Comparison of ENCODE assay signal across 25 cellular contexts in the genomic region with DNA sequence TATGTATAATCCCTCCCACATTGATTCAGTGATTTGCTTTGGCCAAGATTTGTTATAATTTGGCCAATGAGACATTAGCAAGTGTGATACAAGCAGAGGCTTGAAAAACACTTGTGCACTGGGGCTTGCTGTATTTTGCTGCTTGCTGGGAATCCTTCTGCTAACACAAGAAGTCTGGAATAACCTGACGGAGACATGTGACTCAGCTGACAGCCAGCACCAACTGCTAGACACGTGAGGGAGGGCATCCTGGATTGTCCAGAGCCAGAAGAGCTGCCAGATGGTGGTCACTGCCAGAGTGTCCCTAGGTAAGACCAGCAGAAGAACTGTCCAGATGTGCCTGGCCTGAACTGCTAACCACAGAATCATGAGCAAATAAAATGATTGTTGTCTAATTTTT. TPM values are rescaled to one million over a fixed set of nuclear protein-coding genes. Genes with fewer than 3 reads are reported as not detected.
DNase-seq lines count a peak whose midpoint lies in the region; ATAC-seq, FAIRE-seq and TF ChIP-seq lines count a peak whose summit lies in the region.
"Had no signal": no experiment of that assay in that cellular context is flagged by ENCODE, and none has a peak within 500 bp of the region (broad histone marks: within the 10 kb centered on the region; RNA-seq: fewer than 3 reads in every experiment).

No MANE protein-coding gene starts in this region.

- TF ChIP-seq RAD21 in SK-N-SH (IDR thresholded peaks at IDR 0.05; ENCODE audit: low read length): no peak

- H3K36me3 Mint-ChIP-seq in naive thymus-derived CD8-positive, alpha-beta T cell: no peaks in the 10 kb centered on the region
- H3K36me3 Mint-ChIP-seq: CD14-positive monocyte, WTC11 had no signal

- peak overlapping the region in 6 of 10 donors; percentile 2 to 84 (median 40) for H3K27ac Mint-ChIP-seq in naive thymus-derived CD8-positive, alpha-beta T cell
- H3K27ac Mint-ChIP-seq: T-helper 2 cell treated with Interferon-gamma antibody and Interleukin-4, amounts not matched to agents 5 μg/mL and 100 μg/mL, for 36 hours; WTC11 had no signal

- H3K27me3 ChIP-seq in SK-N-SH (ENCODE audit: insufficient read depth) (no peaks in the 10 kb centered on the region), mammary epithelial cell (ENCODE audit: insufficient read depth, low read length) (no peaks in the 10 kb centered on the region), uterus (no peaks in the 10 kb centered on the region)
- H3K27me3 ChIP-seq: brain microvascular endothelial cell, heart right ventricle had no signal

- CTCF ChIA-PET in SK-N-SH (lab: Yijun Ruan, JAX) (interaction anchor here (0.7 to 4.9 kb wide), 3 partner anchors 24 to 77 kb away, joined by 4 to 20 read pairs (median 4); no protein-coding TSS in a partner anchor), mammary epithelial cell (lab: Charles Lee; ENCODE audit: low non-redundant PET) (no interaction called here)

- no peak overlapping the region for H3K27ac ChIP-seq in SK-N-SH (ENCODE audit: low read depth in 2 of 2, low read length in 1 of 2)
- no peak overlapping the region for H3K27ac ChIP-seq in mammary epithelial cell (ENCODE audit: insufficient read depth, low read depth, low read length)
- H3K27ac ChIP-seq in uterus: no peak overlapping the region
- H3K27ac ChIP-seq in coronary artery: no peak overlapping the region
- H3K27ac ChIP-seq: brain microvascular endothelial cell, heart right ventricle, left ventricle myocardium inferior, sigmoid colon, SK-N-MC had no signal

- intact Hi-C loops in mammary epithelial cell (cut with micrococcal nuclease): no loop called here
- intact Hi-C loops in uterus (cut with DNase I; ENCODE audit: low total_unique reads): no loop called here

- H3K9me3 Mint-ChIP-seq in naive thymus-derived CD8-positive, alpha-beta T cell: no peaks in the 10 kb centered on the region
- H3K9me3 Mint-ChIP-seq: CD14-positive monocyte; neural crest cell; T-helper 2 cell treated with Interferon-gamma antibody and Interleukin-4, amounts not matched to agents 5 μg/mL and 100 μg/mL, for 36 hours; WTC11 had no signal

- no peak overlapping the region for H2AFZ ChIP-seq in SK-N-SH (ENCODE audit: low read depth)
- no peak overlapping the region for H2AFZ ChIP-seq in mammary epithelial cell (ENCODE audit: low read depth, low read length)

- in situ Hi-C loops in mammary epithelial cell (cut with MboI; ENCODE audit: low sequenced_read_pairs in 2 of 2): no loop called here

- no peak overlapping the region for H3K4me3 ChIP-seq in SK-N-SH (ENCODE audit: low read depth in 2 of 2, low read length in 1 of 2)
- no peak overlapping the region for H3K4me3 ChIP-seq in HFF-Myc (replicated peaks; ENCODE audit: low read depth, low read length)
- H3K4me3 ChIP-seq in mammary epithelial cell (replicated peaks in 1 of 3; ENCODE audit: insufficient read depth in 1 of 3, low read depth in 2 of 3, low read length in 3 of 3): no peak overlapping the region
- no peak overlapping the region for H3K4me3 ChIP-seq in uterus
- H3K4me3 ChIP-seq in coronary artery: no peak overlapping the region
- H3K4me3 ChIP-seq: heart right ventricle, left ventricle myocardium inferior, sigmoid colon, SK-N-MC had no signal

- H3K4me1 Mint-ChIP-seq in naive thymus-derived CD8-positive, alpha-beta T cell: peaks cover 9 to 29% (median 18%) of the 10 kb centered on the region in 4 donors
- H3K4me1 Mint-ChIP-seq: CD14-positive monocyte, neural crest cell, WTC11 had no signal

- H3K9me2 ChIP-seq in SK-N-SH: no peaks in the 10 kb centered on the region

- H3K27me3 Mint-ChIP-seq in naive thymus-derived CD8-positive, alpha-beta T cell: peaks cover 0 to 2% (median 0%) of the 10 kb centered on the region in 5 donors

- H3K79me2 ChIP-seq in SK-N-SH (ENCODE audit: insufficient read depth): no peaks in the 10 kb centered on the region
- H3K79me2 ChIP-seq in mammary epithelial cell (ENCODE audit: insufficient read depth, low read length): no peaks in the 10 kb centered on the region

- no peak overlapping the region for H3K4me3 Mint-ChIP-seq in naive thymus-derived CD8-positive, alpha-beta T cell
- H3K4me3 Mint-ChIP-seq: CD14-positive monocyte; neural crest cell; T-helper 2 cell treated with Interferon-gamma antibody and Interleukin-4, amounts not matched to agents 5 μg/mL and 100 μg/mL, for 36 hours; WTC11 had no signal

- no peak overlapping the region for H3K4me2 ChIP-seq in SK-N-SH
- H3K4me2 ChIP-seq in mammary epithelial cell (ENCODE audit: insufficient read depth, low read depth, low read length): no peak overlapping the region

- H3K9ac ChIP-seq in SK-N-SH (no peak overlapping the region), mammary epithelial cell (ENCODE audit: insufficient read depth, low read length) (no peak overlapping the region)

- no peak for ATAC-seq in SK-N-SH treated with all-trans-retinoic acid at 6 μM for 48 hours
- ATAC-seq in naive thymus-derived CD8-positive, alpha-beta T cell: no peak
- ATAC-seq: HCT116, heart right ventricle, Panc1, WTC11 had no signal

- POLR2A ChIA-PET in SK-N-SH (lab: Yijun Ruan, JAX): interaction anchor here (1.2 kb wide), 1 partner anchor 112 kb away, joined by 3 read pairs; no protein-coding TSS in a partner anchor
- POLR2A ChIA-PET in naive thymus-derived CD8-positive, alpha-beta T cell (lab: Charles Lee): interaction anchor here (0.7 to 1.1 kb wide), 4 partner anchors 10 to 460 kb away, joined by 4 to 9 read pairs (median 4); no protein-coding TSS in a partner anchor

- TF ChIP-seq CTCF in SK-N-SH (IDR thresholded peaks at IDR 0.05): no peak
- no peak for TF ChIP-seq CTCF in HFF-Myc (IDR thresholded peaks at IDR 0.05; ENCODE audit: low read depth, low read length, missing control alignments)
- no peak for TF ChIP-seq CTCF in mammary epithelial cell (conservative IDR thresholded peaks at IDR 0.05 in 1 of 2, IDR thresholded peaks at IDR 0.05 in 1 of 2; ENCODE audit: extremely low read depth in 1 of 2, insufficient read depth in 1 of 2, low read depth in 1 of 2, low read length in 2 of 2)
- no peak for TF ChIP-seq CTCF in uterus (IDR thresholded peaks at IDR 0.05)
- TF ChIP-seq CTCF in coronary artery (IDR thresholded peaks at IDR 0.05): no peak

- 0% methylated on average over 1 of the region's 2 CpGs for WGBS in SK-N-SH (ENCODE audit: low lambda C conversion rate)
- WGBS in mammary epithelial cell (ENCODE audit: low coverage, missing lambda C conversion rate): 35% methylated on average over 2 of the region's 2 CpGs

- H3K4me1 ChIP-seq in SK-N-SH (ENCODE audit: control insufficient read depth in 1 of 2, insufficient read depth in 2 of 2, low read depth in 1 of 2, low read length in 1 of 2): peaks cover 14 to 18% of the 10 kb centered on the region in 2 experiments; a peak in 3 of 4 replicates
- H3K4me1 ChIP-seq in mammary epithelial cell (ENCODE audit: insufficient read depth, low read length): peaks cover 24% of the 10 kb centered on the region
- no peaks in the 10 kb centered on the region for H3K4me1 ChIP-seq in uterus

- no TSS peak for BruUV-seq in mammary epithelial cell (replicated peaks; lab: Mats Ljungman, UMichigan)

- TF ChIP-seq POLR2A in uterus (IDR thresholded peaks at IDR 0.05): no peak

- no peak for TF ChIP-seq EP300 in SK-N-SH (IDR thresholded peaks at IDR 0.05; ENCODE audit: borderline replicate concordance in 1 of 2, low read depth in 1 of 2, low read length in 1 of 2)

- DNase-seq in SK-N-SH (no peak), HFF-Myc (ENCODE audit: extremely low read depth, low read depth) (peak; percentile 19), mammary epithelial cell (peak; percentile 27), uterus (no peak), GM19239 (ENCODE audit: insufficient read length, low spot score) (no peak), coronary artery (ENCODE audit: low spot score) (no peak)
- no peak for DNase-seq in naive thymus-derived CD8-positive, alpha-beta T cell
- DNase-seq: activated gamma-delta T cell, brain microvascular endothelial cell, cortex of kidney, GDM1, heart right ventricle, left ventricle myocardium inferior, NCI-H1048, NCI-H2029, sigmoid colon had no signal

- H3K36me3 ChIP-seq in SK-N-SH (replicated peaks in 1 of 2; ENCODE audit: control insufficient read depth in 1 of 2, insufficient read depth in 2 of 2, low read length in 1 of 2) (no peaks in the 10 kb centered on the region), mammary epithelial cell (ENCODE audit: insufficient read depth, low read length) (no peaks in the 10 kb centered on the region), uterus (no peaks in the 10 kb centered on the region)
- H3K36me3 ChIP-seq: brain microvascular endothelial cell, heart right ventricle, left ventricle myocardium inferior, sigmoid colon had no signal

- no peaks in the 10 kb centered on the region for H4K20me1 ChIP-seq in SK-N-SH (ENCODE audit: insufficient read depth)
- H4K20me1 ChIP-seq in mammary epithelial cell (ENCODE audit: insufficient read depth, low read length): no peaks in the 10 kb centered on the region

- H3K9me3 ChIP-seq in SK-N-SH: no peaks in the 10 kb centered on the region
- no peaks in the 10 kb centered on the region for H3K9me3 ChIP-seq in mammary epithelial cell (replicated peaks; ENCODE audit: insufficient read depth, low read length)
- H3K9me3 ChIP-seq in uterus: no peaks in the 10 kb centered on the region
- H3K9me3 ChIP-seq: heart right ventricle, left ventricle myocardium inferior, sigmoid colon had no signal

- peaks cover 17% of the 10 kb centered on the region for H3F3A ChIP-seq in SK-N-SH (replicated peaks; ENCODE audit: insufficient read depth)

- no peak for FAIRE-seq in GM19239 (lab: Jason Lieb, UNC)
- FAIRE-seq: HTR-8/SVneo had no signal

- dilution Hi-C loops in mammary epithelial cell (cut with HindIII; ENCODE audit: low sequenced_read_pairs): no loop called here

TF ChIP-seq in SK-N-SH, 30 proteins besides CTCF, POLR2A, EP300 and RAD21 (continues in another document):
- peak; percentile 89 for TF ChIP-seq MXI1 (IDR thresholded peaks at IDR 0.05; ENCODE audit: low read depth, low read length)

RNA-seq across cellular contexts. Expression of gene TCF7, which starts 51.1 kb away (rescaled TPM):
- polyA plus RNA-seq in SK-N-SH (2012; rRNA removed) (2.3 and 2.7 TPM in 2 replicates), mammary epithelial cell (2.0 TPM)
- polyA plus RNA-seq in SK-N-SH (2012; cell fraction: cytosol; rRNA removed): 1.9 and 2.9 TPM in 2 replicates
- polyA plus RNA-seq in SK-N-SH (2012; cell fraction: nucleus; rRNA removed): 4.0 and 4.4 TPM in 2 replicates
- total RNA-seq in mammary epithelial cell (1 to 10 TPM; 3.3 to 6.5 TPM), uterus (1 to 10 TPM in 3 of 4 donors, not detected in 1; 1.0 to 4.3 (median 2.4) TPM)
- polyA minus RNA-seq in mammary epithelial cell: 18.8 TPM
- 100 to 1,000 TPM; 910 to 911 TPM for total RNA-seq in naive thymus-derived CD8-positive, alpha-beta T cell
- polyA plus RNA-seq in naive thymus-derived CD8-positive, alpha-beta T cell: 100 to 1,000 TPM; 207 to 600 (median 328) TPM

RNA-seq across cellular contexts. Expression of gene VDAC1, which starts 58.6 kb away (rescaled TPM):
- polyA plus RNA-seq in SK-N-SH (2012; rRNA removed): 155 and 166 TPM in 2 replicates
- polyA plus RNA-seq in SK-N-SH (2012; cell fraction: cytosol; rRNA removed): 216 and 238 TPM in 2 replicates
- polyA plus RNA-seq in SK-N-SH (2012; cell fraction: nucleus; rRNA removed): 77.0 and 124 TPM in 2 replicates
- 100 to 1,000 TPM; 273 to 375 TPM for total RNA-seq in mammary epithelial cell
- 209 TPM for polyA plus RNA-seq in mammary epithelial cell
- polyA minus RNA-seq in mammary epithelial cell: 296 TPM
- 10 to 100 TPM; 42.6 to 43.2 TPM for total RNA-seq in naive thymus-derived CD8-positive, alpha-beta T cell
- polyA plus RNA-seq in naive thymus-derived CD8-positive, alpha-beta T cell: 10 to 100 TPM; 64.4 to 72.9 (median 68.3) TPM
- 100 to 1,000 TPM in 1 of 4 donors, 10 to 100 TPM in 3; 19.4 to 112 (median 79.8) TPM for total RNA-seq in uterus

Comparison
In these comparisons a context has a peak if more than half of its experiments do, and no peak if none do; other contexts are left out.
1. DNase-seq: peak in HFF-Myc (single experiment) and mammary epithelial cell (single experiment); none in SK-N-SH (single experiment), naive thymus-derived CD8-positive, alpha-beta T cell (0 of 10), uterus (0 of 2), GM19239 (single experiment) and coronary artery (single experiment).
2. RNA of gene TCF7, which starts 51.1 kb away (total RNA-seq): 910 to 911 TPM in naive thymus-derived CD8-positive, alpha-beta T cell; 3.3 to 6.5 TPM in mammary epithelial cell and 1.0 to 4.3 TPM in uterus; every median in the first group is over 100 times any median in the second.